1 cellular context compared by ENCODE assay signal in genomic region chr15:83462026-83462425, GRCh38.
TF ChIP-seq lines count a peak whose summit lies in the region.

No MANE protein-coding gene starts in this region.

TF ChIP-seq in K562, 482 proteins besides CTCF, POLR2A, EP300 and RAD21 (continued from another document):
- no peak for TF ChIP-seq ZHX1 (conservative IDR thresholded peaks at IDR 0.05; ENCODE audit: low read length)
- no peak for TF ChIP-seq PBX2 (CRISPR knock-in tag; IDR thresholded peaks at IDR 0.05; ENCODE audit: low read depth)
- no peak for TF ChIP-seq PBX2 (tag; conservative IDR thresholded peaks at IDR 0.05; ENCODE audit: low read depth)
- peak; percentile 80; the same call in 1 of the 2 replicates for TF ChIP-seq TRIM28 (IDR thresholded peaks at IDR 0.05)
- TF ChIP-seq CREM (IDR thresholded peaks at IDR 0.05; ENCODE audit: low read depth): no peak
- 0 out of 2 replicates have a peak, but pooled peaks have one; percentile 14 for TF ChIP-seq CHAMP1 (IDR thresholded peaks at IDR 0.05)
- TF ChIP-seq KDM4B (IDR thresholded peaks at IDR 0.05; ENCODE audit: borderline replicate concordance in 2 of 2, low read depth in 1 of 2): no peak
- peak in 1 of 2 experiments; percentile 20; a peak in 1 of 4 replicates for TF ChIP-seq TRIM24 (IDR thresholded peaks at IDR 0.05)
- TF ChIP-seq MAFF (IDR thresholded peaks at IDR 0.05; ENCODE audit: low read length): peak; percentile 33; the same call in 1 of the 2 replicates
- TF ChIP-seq CBX3 (IDR thresholded peaks at IDR 0.05; ENCODE audit: borderline replicate concordance in 1 of 2, low read length in 2 of 2): peak in 1 of 2 experiments; percentile 91; a peak in 2 of 3 replicates
- no peak for TF ChIP-seq PKNOX1 (IDR thresholded peaks at IDR 0.05)
- no peak for TF ChIP-seq ZNF444 (CRISPR knock-in tag; IDR thresholded peaks at IDR 0.05)
- TF ChIP-seq NCOR1 (IDR thresholded peaks at IDR 0.05): no peak
- TF ChIP-seq ZNF316 (IDR thresholded peaks at IDR 0.05): peak; percentile 71
- no peak for TF ChIP-seq EZH2 (IDR thresholded peaks at IDR 0.05; ENCODE audit: borderline replicate concordance, low read depth, low read length)
- TF ChIP-seq SRF (CRISPR knock-in tag; IDR thresholded peaks at IDR 0.05): no peak
- no peak for TF ChIP-seq SP1 (CRISPR knock-in tag; IDR thresholded peaks at IDR 0.05)
